In genomic region chr19:10289167-10289835, GRCh38 we compare ENCODE assay signal across 6 cellular contexts. TPM values are rescaled to one million over a fixed set of nuclear protein-coding genes. Genes with fewer than 3 reads are reported as not detected.
A peak's percentile ranks its signal among the peaks of the same experiment; 100 is the strongest.
DNase-seq lines count a peak whose midpoint lies in the region; FAIRE-seq and TF ChIP-seq lines count a peak whose summit lies in the region.

No MANE protein-coding gene starts in this region.

- 1% methylated on average over 47 to 50 of the region's 50 CpGs for WGBS in esophagus, 2 donors

- peak overlapping the region; percentile 57 for H3K4me3 ChIP-seq in Jurkat, Clone E6-1 (ENCODE audit: low read length)
- peak overlapping the region; percentile 69 for H3K4me3 ChIP-seq in WI38 (ENCODE audit: low read depth, low read length)
- peak overlapping the region; percentile 21 to 28 for H3K4me3 ChIP-seq in esophagus (ENCODE audit: low read depth in 1 of 2, low read length in 2 of 2)

- TF ChIP-seq CTCF in WI38 (IDR thresholded peaks at IDR 0.05; ENCODE audit: low read depth, low read length) = no peak

- H3K36me3 ChIP-seq in esophagus (ENCODE audit: control insufficient read depth in 2 of 2, insufficient read depth in 2 of 2, low read length in 1 of 2) = peaks cover 0 to 8% of the 10 kb centered on the region in 2 donors

- H3K27me3 ChIP-seq in esophagus (ENCODE audit: control insufficient read depth in 1 of 2, insufficient read depth in 2 of 2, low read length in 2 of 2) = peaks cover 0 to 25% of the 10 kb centered on the region in 2 donors

- DNase-seq in Ammon's horn (ENCODE audit: low spot score) = peak; percentile 38
- peak; percentile 64 for DNase-seq in Jurkat, Clone E6-1 (ENCODE audit: low read depth, low spot score)
- DNase-seq in stimulated activated CD4-positive, alpha-beta T cell treated with anti-CD3 and anti-CD28 coated beads, Interleukin-15, amount 100 ng/mL, for 1 hour (ENCODE audit: low read depth in 1 of 2, low spot score in 1 of 2) = peak; percentile 23 to 56
- no peak for DNase-seq in HTR-8/SVneo (ENCODE audit: insufficient read length, low spot score)

- peaks cover 23 to 53% of the 10 kb centered on the region in 2 donors for H3K4me1 ChIP-seq in esophagus (ENCODE audit: control insufficient read depth in 2 of 2, insufficient read depth in 2 of 2, low read length in 1 of 2)

- H3K9me3 ChIP-seq in esophagus (ENCODE audit: control insufficient read depth in 2 of 2, insufficient read depth in 1 of 2, low read depth in 1 of 2, low read length in 1 of 2) = peaks cover 0 to 16% of the 10 kb centered on the region in 2 donors

- FAIRE-seq in HTR-8/SVneo (lab: Jason Lieb, UNC) = no peak

- H3K27ac ChIP-seq in esophagus (ENCODE audit: low read depth in 2 of 2, low read length in 1 of 2) = no peak overlapping the region

RNA-seq across cellular contexts. Expression of gene ICAM5, which starts 0.5 kb away (rescaled TPM):
- 11.3 TPM for polyA plus RNA-seq in Jurkat, Clone E6-1 (2012; ENCODE audit: insufficient read depth, insufficient read length)
- polyA plus RNA-seq in esophagus = under 1 TPM; 0.27 to 0.45 TPM

RNA-seq across cellular contexts. Expression of gene ICAM4, which starts 2.5 kb away (rescaled TPM):
- polyA plus RNA-seq in Jurkat, Clone E6-1 (2012; ENCODE audit: insufficient read depth, insufficient read length) = 11.5 TPM
- polyA plus RNA-seq in esophagus = under 1 TPM; 0.12 to 0.26 TPM

RNA-seq across cellular contexts. Expression of gene ICAM1, which starts 18.4 kb away (rescaled TPM):
- polyA plus RNA-seq in Jurkat, Clone E6-1 (2012; ENCODE audit: insufficient read depth, insufficient read length) = 4.1 TPM
- polyA plus RNA-seq in esophagus = 1 to 10 TPM; 4.8 to 8.8 TPM

RNA-seq across cellular contexts. Expression of gene ZGLP1, which starts 20.3 kb away (rescaled TPM):
- 4.2 TPM for polyA plus RNA-seq in Jurkat, Clone E6-1 (2012; ENCODE audit: insufficient read depth, insufficient read length)
- 1 to 10 TPM; 2.0 to 8.2 TPM for polyA plus RNA-seq in esophagus

RNA-seq across cellular contexts. Expression of gene FDX2, which starts 26.5 kb away (rescaled TPM):
- 20.5 TPM for polyA plus RNA-seq in Jurkat, Clone E6-1 (2012; ENCODE audit: insufficient read depth, insufficient read length)
- 10 to 100 TPM; 18.3 to 18.5 TPM for polyA plus RNA-seq in esophagus
